In genomic region chr20:60054716-60055371, GRCh38 we compare ENCODE assay signal across 10 cellular contexts.
DNase-seq lines count a peak whose midpoint lies in the region; ATAC-seq and FAIRE-seq lines count a peak whose summit lies in the region.
"Had no signal": no experiment of that assay in that cellular context is flagged by ENCODE, and none has a peak within 500 bp of the region (broad histone marks: within the 10 kb centered on the region; RNA-seq: fewer than 3 reads in every experiment).

No MANE protein-coding gene starts in this region.

- no peaks in the 10 kb centered on the region for H3K27me3 Mint-ChIP-seq in CD4-positive, alpha-beta memory T cell
- H3K27me3 Mint-ChIP-seq in T-helper 17 cell, result no peaks in the 10 kb centered on the region
- peaks cover 0 to 4% (median 0%) of the 10 kb centered on the region in 5 donors for H3K27me3 Mint-ChIP-seq in naive thymus-derived CD8-positive, alpha-beta T cell

- peak overlapping the region in 1 of 2 donors; percentile 53 for H3K4me3 ChIP-seq in CD4-positive, alpha-beta memory T cell (ENCODE audit: low read length in 2 of 2)

- no peaks in the 10 kb centered on the region for H3K9me3 ChIP-seq in CD4-positive, alpha-beta memory T cell (ENCODE audit: control insufficient read depth in 1 of 2, low read length in 2 of 2)
- H3K9me3 ChIP-seq in T-helper 17 cell (ENCODE audit: control insufficient read depth, low read length, poor library complexity, severe bottlenecking), result no peaks in the 10 kb centered on the region

- peaks cover 48% of the 10 kb centered on the region for H3K4me1 ChIP-seq in CD4-positive, alpha-beta memory T cell (ENCODE audit: insufficient read depth, low read length)

- H3K9me3 Mint-ChIP-seq in CD4-positive, alpha-beta memory T cell, result no peaks in the 10 kb centered on the region
- no peaks in the 10 kb centered on the region for H3K9me3 Mint-ChIP-seq in naive thymus-derived CD8-positive, alpha-beta T cell
- H3K9me3 Mint-ChIP-seq: activated B cell treated with CpG ODN at 0.5 μM for 24 hours had no signal

- H3K36me3 ChIP-seq in CD4-positive, alpha-beta memory T cell (ENCODE audit: insufficient read depth, low read length), result no peaks in the 10 kb centered on the region

- POLR2A ChIA-PET in CD4-positive, alpha-beta memory T cell (lab: Charles Lee; ENCODE audit: partially characterized antibody), result interaction anchor here (4.6 kb wide), 1 partner anchor 115 kb away, joined by 20 read pairs; the partner anchor contains the start of genes FAM217B and PPP1R3D
- POLR2A ChIA-PET in naive thymus-derived CD8-positive, alpha-beta T cell (lab: Charles Lee), result no interaction called here

- CTCF ChIA-PET in CD4-positive, alpha-beta memory T cell (lab: Charles Lee; ENCODE audit: partially characterized antibody), result no interaction called here

- no peaks in the 10 kb centered on the region for H3K27me3 ChIP-seq in CD4-positive, alpha-beta memory T cell (ENCODE audit: insufficient read depth, low read length)

- H3K4me1 Mint-ChIP-seq in CD4-positive, alpha-beta memory T cell, result peaks cover 38 to 60% (median 47%) of the 10 kb centered on the region in 4 donors
- H3K4me1 Mint-ChIP-seq in T-helper 17 cell, result peaks cover 37% of the 10 kb centered on the region
- H3K4me1 Mint-ChIP-seq in naive thymus-derived CD8-positive, alpha-beta T cell, result peaks cover 29 to 57% (median 53%) of the 10 kb centered on the region in 4 donors

- FAIRE-seq in HTR-8/SVneo (lab: Jason Lieb, UNC), result peak; percentile 57
- FAIRE-seq: D721Med had no signal

- peak overlapping the region; percentile 35 for H3K27ac ChIP-seq in CD4-positive, alpha-beta memory T cell (ENCODE audit: low read depth, low read length)

- H3K4me3 Mint-ChIP-seq in CD4-positive, alpha-beta memory T cell, result peak overlapping the region in 7 of 8 donors; percentile 0 to 91 (median 86)
- peak overlapping the region; percentile 92 for H3K4me3 Mint-ChIP-seq in T-helper 17 cell
- peak overlapping the region in 7 of 10 donors; percentile 22 to 83 (median 76) for H3K4me3 Mint-ChIP-seq in naive thymus-derived CD8-positive, alpha-beta T cell
- H3K4me3 Mint-ChIP-seq: activated B cell treated with CpG ODN at 0.5 μM for 24 hours had no signal

- intact Hi-C loops in CD4-positive, alpha-beta memory T cell (cut with micrococcal nuclease), result loop anchor here (5.0 kb wide), 1 partner anchor 1842 kb away; no protein-coding TSS in a partner anchor

- H3K27ac Mint-ChIP-seq in CD4-positive, alpha-beta memory T cell, result peak overlapping the region; percentile 68 to 94 (median 83)
- H3K27ac Mint-ChIP-seq in T-helper 17 cell, result peak overlapping the region; percentile 91
- peak overlapping the region in 8 of 10 donors; percentile 43 to 93 (median 74) for H3K27ac Mint-ChIP-seq in naive thymus-derived CD8-positive, alpha-beta T cell
- H3K27ac Mint-ChIP-seq: activated B cell treated with CpG ODN at 0.5 μM for 24 hours had no signal

- no peak for ATAC-seq in T-helper 17 cell
- ATAC-seq in naive thymus-derived CD8-positive, alpha-beta T cell, result no peak

- DNase-seq in CD4-positive, alpha-beta memory T cell, result no peak
- DNase-seq in HTR-8/SVneo (ENCODE audit: insufficient read length, low spot score) (no peak), T-helper 17 cell (no peak), T1000 (lab: John Stamatoyannopoulos, UW) (no peak), germinal center (ENCODE audit: low spot score) (no peak), middle frontal gyrus (ENCODE audit: extremely low spot score, low spot score) (no peak)
- DNase-seq in naive thymus-derived CD8-positive, alpha-beta T cell, result no peak
- DNase-seq: activated B cell treated with CpG ODN at 0.5 μM for 24 hours, NCI-H2227 treated with DMSO at 0.1 percent for 48 hours had no signal

- no peaks in the 10 kb centered on the region for H3K36me3 Mint-ChIP-seq in CD4-positive, alpha-beta memory T cell
- no peaks in the 10 kb centered on the region for H3K36me3 Mint-ChIP-seq in T-helper 17 cell (ENCODE audit: low read depth)
- H3K36me3 Mint-ChIP-seq in naive thymus-derived CD8-positive, alpha-beta T cell, result no peaks in the 10 kb centered on the region
